ENCODE assay signal across 1 cellular context in genomic region chr7:29035044-29035740, GRCh38.
TF ChIP-seq lines count a peak whose summit lies in the region.

No MANE protein-coding gene starts in this region.

TF ChIP-seq in GM23338, 12 proteins besides CTCF, POLR2A, EP300 and RAD21 (continued from another document):
- TF ChIP-seq ZNF462 (CRISPR knock-in tag; IDR thresholded peaks at IDR 0.05) = no peak
- no peak for TF ChIP-seq STAT1 (IDR thresholded peaks at IDR 0.05; ENCODE audit: unreplicated experiment)
- no peak for TF ChIP-seq ZNF331 (CRISPR knock-in tag; IDR thresholded peaks at IDR 0.05; ENCODE audit: low read depth)
